20 cellular contexts compared by ENCODE assay signal in genomic region chr5:176161431-176161830, GRCh38.
"Had no signal": no experiment of that assay in that cellular context is flagged by ENCODE, and none has a peak within 500 bp of the region (broad histone marks: within the 10 kb centered on the region; RNA-seq: fewer than 3 reads in every experiment).

No MANE protein-coding gene starts in this region.

- H3K9me3 ChIP-seq: lower lobe of right lung, stomach, thoracic aorta, transverse colon had no signal

- H3K4me3 ChIP-seq: left ventricle myocardium inferior, lower lobe of right lung, spleen, stomach, thoracic aorta, transverse colon had no signal

- H3K27me3 ChIP-seq: foreskin keratinocyte, stomach had no signal

- DNase-seq: cerebellar nuclear complex; dermis blood vessel endothelial cell; erythroblast; foreskin keratinocyte; immature natural killer cell; lower lobe of right lung; mesendoderm; naive B cell; posterior cingulate gyrus; spleen; stimulated activated CD4-positive, alpha-beta T cell treated with anti-CD3 and anti-CD28 coated beads, Interleukin-2, amount 100 ng/mL, for 24 hours; stimulated activated CD4-positive, alpha-beta T cell treated with anti-CD3 and anti-CD28 coated beads, Interleukin-4, amount 100 ng/mL, for 4 hours; stimulated activated naive CD4-positive, alpha-beta T cell; transverse colon had no signal

- H3K36me3 ChIP-seq: left ventricle myocardium inferior, lower lobe of right lung, spleen, stomach, thoracic aorta, transverse colon had no signal

- FAIRE-seq: colon, keratinocyte had no signal

- H3K4me1 ChIP-seq: left ventricle myocardium inferior, lower lobe of right lung, spleen, transverse colon had no signal

- H3K27ac ChIP-seq: foreskin keratinocyte, left ventricle myocardium inferior, lower lobe of right lung, spleen, stomach, thoracic aorta, transverse colon had no signal

- ATAC-seq: foreskin keratinocyte, lower lobe of right lung, sciatic nerve had no signal
